Comparison of ENCODE assay signal across 31 cellular contexts in genomic region chr1:151476083-151476482, GRCh38. TPM values are rescaled to one million over a fixed set of nuclear protein-coding genes. Genes with fewer than 3 reads are reported as not detected.
DNase-seq lines count a peak whose midpoint lies in the region; ATAC-seq and TF ChIP-seq lines count a peak whose summit lies in the region.
"Had no signal": no experiment of that assay in that cellular context is flagged by ENCODE, and none has a peak within 500 bp of the region (broad histone marks: within the 10 kb centered on the region; RNA-seq: fewer than 3 reads in every experiment).

No MANE protein-coding gene starts in this region.

- POLR2A ChIA-PET in activated CD8-positive, alpha-beta T cell treated with anti-CD3 and anti-CD28 coated beads for 36 hours (lab: Charles Lee) = no interaction called here
- POLR2A ChIA-PET in activated CD8-positive, alpha-beta T cell treated with anti-CD3 and anti-CD28 coated beads, Interleukin-2, amount 10 ng/mL, durations not matched to agents 7 days and 5 days (lab: Charles Lee) = no interaction called here

- no peaks in the 10 kb centered on the region for H3K36me3 ChIP-seq in endodermal cell (ENCODE audit: control insufficient read depth, insufficient read depth, low read length)
- H3K36me3 ChIP-seq: gastroesophageal sphincter, HAP-1, Peyer's patch had no signal

- peaks cover under 1% of the 10 kb centered on the region for H3K9me3 ChIP-seq in endodermal cell (ENCODE audit: control insufficient read depth, low read length)
- H3K9me3 ChIP-seq: gastroesophageal sphincter, HAP-1, Peyer's patch, testis had no signal

- H3K27ac Mint-ChIP-seq in activated CD8-positive, alpha-beta T cell treated with anti-CD3 and anti-CD28 coated beads for 36 hours = no peak overlapping the region
- no peak overlapping the region for H3K27ac Mint-ChIP-seq in activated CD8-positive, alpha-beta T cell treated with anti-CD3 and anti-CD28 coated beads, Interleukin-2, amount 10 ng/mL, durations not matched to agents 7 days and 5 days
- H3K27ac Mint-ChIP-seq in endodermal cell = no peak overlapping the region
- H3K27ac Mint-ChIP-seq: activated CD4-positive, alpha-beta T cell treated with anti-CD3 and anti-CD28 coated beads for 36 hours; nephron had no signal

- no peaks in the 10 kb centered on the region for H3K36me3 Mint-ChIP-seq in activated CD8-positive, alpha-beta T cell treated with anti-CD3 and anti-CD28 coated beads for 36 hours (ENCODE audit: low read depth)
- peaks cover 5% of the 10 kb centered on the region for H3K36me3 Mint-ChIP-seq in activated CD8-positive, alpha-beta T cell treated with anti-CD3 and anti-CD28 coated beads, Interleukin-2, amount 10 ng/mL, durations not matched to agents 7 days and 5 days (ENCODE audit: low read depth)
- H3K36me3 Mint-ChIP-seq in endodermal cell (ENCODE audit: low read depth) = no peaks in the 10 kb centered on the region

- no peaks in the 10 kb centered on the region for H3K27me3 ChIP-seq in endodermal cell (ENCODE audit: control insufficient read depth, insufficient read depth, low read length, poor library complexity, severe bottlenecking)
- H3K27me3 ChIP-seq: gastroesophageal sphincter, Peyer's patch, testis had no signal

- H3K4me1 Mint-ChIP-seq in activated CD8-positive, alpha-beta T cell treated with anti-CD3 and anti-CD28 coated beads for 36 hours (ENCODE audit: low read depth) = peaks cover 19% of the 10 kb centered on the region
- peaks cover 14% of the 10 kb centered on the region for H3K4me1 Mint-ChIP-seq in activated CD8-positive, alpha-beta T cell treated with anti-CD3 and anti-CD28 coated beads, Interleukin-2, amount 10 ng/mL, durations not matched to agents 7 days and 5 days (ENCODE audit: low read depth)
- H3K4me1 Mint-ChIP-seq in endodermal cell = peaks cover 20% of the 10 kb centered on the region

- no peak for ATAC-seq in activated CD8-positive, alpha-beta T cell treated with anti-CD3 and anti-CD28 coated beads for 36 hours
- no peak for ATAC-seq in activated CD8-positive, alpha-beta T cell treated with anti-CD3 and anti-CD28 coated beads, Interleukin-2, amount 10 ng/mL, durations not matched to agents 7 days and 5 days
- ATAC-seq: gastroesophageal sphincter, left cardiac atrium had no signal

- no peak for TF ChIP-seq CTCF in activated CD8-positive, alpha-beta T cell treated with anti-CD3 and anti-CD28 coated beads for 36 hours (IDR thresholded peaks at IDR 0.05)
- TF ChIP-seq CTCF in endodermal cell (conservative IDR thresholded peaks at IDR 0.05) = no peak
- no peak for TF ChIP-seq CTCF in retinal pigment epithelial cell (conservative IDR thresholded peaks at IDR 0.05; ENCODE audit: low read depth, low read length)

- no peaks in the 10 kb centered on the region for H3K9me3 Mint-ChIP-seq in activated CD8-positive, alpha-beta T cell treated with anti-CD3 and anti-CD28 coated beads for 36 hours
- H3K9me3 Mint-ChIP-seq in activated CD8-positive, alpha-beta T cell treated with anti-CD3 and anti-CD28 coated beads, Interleukin-2, amount 10 ng/mL, durations not matched to agents 7 days and 5 days (ENCODE audit: insufficient read depth) = no peaks in the 10 kb centered on the region
- H3K9me3 Mint-ChIP-seq in endodermal cell = no peaks in the 10 kb centered on the region
- H3K9me3 Mint-ChIP-seq: activated naive CD4-positive, alpha-beta T cell treated with anti-CD3 and anti-CD28 coated beads, Interleukin-2, amount 50 U/mL, for 72 hours had no signal

- no peak overlapping the region for H3K4me3 Mint-ChIP-seq in activated CD8-positive, alpha-beta T cell treated with anti-CD3 and anti-CD28 coated beads for 36 hours
- no peak overlapping the region for H3K4me3 Mint-ChIP-seq in activated CD8-positive, alpha-beta T cell treated with anti-CD3 and anti-CD28 coated beads, Interleukin-2, amount 10 ng/mL, durations not matched to agents 7 days and 5 days
- no peak overlapping the region for H3K4me3 Mint-ChIP-seq in endodermal cell
- H3K4me3 Mint-ChIP-seq: activated CD4-positive, alpha-beta T cell treated with anti-CD3 and anti-CD28 coated beads for 36 hours; nephron had no signal

- H3K27ac ChIP-seq in endodermal cell (ENCODE audit: low read depth, low read length) = no peak overlapping the region
- H3K27ac ChIP-seq: 22Rv1, C4-2B, dorsolateral prefrontal cortex, gastroesophageal sphincter, Peyer's patch, testis, VCaP had no signal

- no peaks in the 10 kb centered on the region for H3K4me1 ChIP-seq in endodermal cell (ENCODE audit: control insufficient read depth, insufficient read depth, low read length)
- H3K4me1 ChIP-seq: HAP-1, Peyer's patch had no signal

- 84 to 90% methylated on average over 4 to 6 of the region's 6 CpGs for WGBS in endodermal cell (ENCODE audit: insufficient coverage in 1 of 2, insufficient read length in 1 of 2), 2 experiments

- intact Hi-C loops in activated CD8-positive, alpha-beta T cell treated with anti-CD3 and anti-CD28 coated beads for 36 hours (cut with micrococcal nuclease) = no loop called here

- peak; percentile 20 for DNase-seq in activated CD8-positive, alpha-beta T cell treated with anti-CD3 and anti-CD28 coated beads for 36 hours
- DNase-seq in activated CD8-positive, alpha-beta T cell treated with anti-CD3 and anti-CD28 coated beads, Interleukin-2, amount 10 ng/mL, durations not matched to agents 7 days and 5 days = no peak
- DNase-seq in M059J (ENCODE audit: low read depth) (peak; percentile 70), endodermal cell (peak; percentile 50), retinal pigment epithelial cell (ENCODE audit: low read depth) (peak; percentile 74)
- no peak for DNase-seq in stimulated activated CD4-positive, alpha-beta T cell treated with anti-CD3 and anti-CD28 coated beads, Interleukin-4, amount 100 ng/mL, for 24 hours
- DNase-seq in stimulated activated CD4-positive, alpha-beta T cell treated with anti-CD3 and anti-CD28 coated beads, Interleukin-4, amount 100 ng/mL, for 4 hours = no peak
- DNase-seq in activated naive CD4-positive, alpha-beta T cell (lab: John Stamatoyannopoulos, UW) = no peak
- DNase-seq: activated CD4-positive, alpha-beta T cell treated with anti-CD3 and anti-CD28 coated beads for 36 hours; amygdala; DMS79 treated with DMSO at 0.1 percent for 48 hours; dorsolateral prefrontal cortex; left cardiac atrium; NCI-H1417 treated with DMSO at 0.1 percent for 48 hours; NCI-H2081; NCI-H226; NCI-H69; Peyer's patch; SIG-M5; small intestine; stimulated activated naive CD4-positive, alpha-beta T cell treated with Interleukin-2 at 50 U/mL for 16 hours; T1000; testis had no signal

- H3K9ac ChIP-seq in endodermal cell (ENCODE audit: extremely low read depth, low read length, poor library complexity, severe bottlenecking) = no peak overlapping the region

- H3K4me3 ChIP-seq in endodermal cell (ENCODE audit: low read length) (no peak overlapping the region), retinal pigment epithelial cell (ENCODE audit: low read length) (no peak overlapping the region)
- H3K4me3 ChIP-seq: dorsolateral prefrontal cortex, gastroesophageal sphincter, GM12878, HAP-1, Peyer's patch, testis had no signal

- CTCF ChIA-PET in activated CD8-positive, alpha-beta T cell treated with anti-CD3 and anti-CD28 coated beads for 36 hours (lab: Charles Lee) = interaction anchor here (1.8 kb wide), 2 partner anchors 32 to 35 kb away, joined by 6 to 8 read pairs; partner anchors contain the start of gene CGN
- CTCF ChIA-PET in activated CD8-positive, alpha-beta T cell treated with anti-CD3 and anti-CD28 coated beads, Interleukin-2, amount 10 ng/mL, durations not matched to agents 7 days and 5 days (lab: Charles Lee) = interaction anchor here (1.3 to 1.8 kb wide), 3 partner anchors 11 to 525 kb away, joined by 3 to 5 read pairs (median 4); no protein-coding TSS in a partner anchor

- peaks cover 3% of the 10 kb centered on the region for H3K27me3 Mint-ChIP-seq in activated CD8-positive, alpha-beta T cell treated with anti-CD3 and anti-CD28 coated beads for 36 hours
- H3K27me3 Mint-ChIP-seq in activated CD8-positive, alpha-beta T cell treated with anti-CD3 and anti-CD28 coated beads, Interleukin-2, amount 10 ng/mL, durations not matched to agents 7 days and 5 days (ENCODE audit: low read depth) = peaks cover 7% of the 10 kb centered on the region
- H3K27me3 Mint-ChIP-seq in endodermal cell (ENCODE audit: insufficient read depth) = peaks cover 3% of the 10 kb centered on the region

RNA-seq across cellular contexts. Expression of gene POGZ, which starts 16.8 kb away (rescaled TPM):
- total RNA-seq in activated CD8-positive, alpha-beta T cell treated with anti-CD3 and anti-CD28 coated beads for 36 hours = 10 to 100 TPM; 69.0 to 70.6 TPM
- total RNA-seq in activated CD8-positive, alpha-beta T cell treated with anti-CD3 and anti-CD28 coated beads, Interleukin-2, amount 10 ng/mL, durations not matched to agents 7 days and 5 days = 10 to 100 TPM; 67.7 to 68.5 TPM
- 14.2 and 21.6 TPM in 2 replicates for total RNA-seq in M059J (2014; rRNA removed; shearing (Covaris generic))
- total RNA-seq in endodermal cell = 100 to 1,000 TPM; 138 to 165 TPM
- 81.3 TPM for polyA plus RNA-seq in endodermal cell (2013, experiment 1 of 2)
- 75.7 TPM for polyA plus RNA-seq in endodermal cell (2013, experiment 2 of 2)

RNA-seq across cellular contexts. Expression of gene CGN, which starts 35.1 kb away (rescaled TPM):
- 1 to 10 TPM; 1.7 to 1.9 TPM for total RNA-seq in activated CD8-positive, alpha-beta T cell treated with anti-CD3 and anti-CD28 coated beads for 36 hours
- total RNA-seq in activated CD8-positive, alpha-beta T cell treated with anti-CD3 and anti-CD28 coated beads, Interleukin-2, amount 10 ng/mL, durations not matched to agents 7 days and 5 days = under 1 TPM; 0.34 to 0.82 TPM
- 0.52 and 1.5 TPM in 2 replicates for total RNA-seq in M059J (2014; rRNA removed; shearing (Covaris generic))
- 10 to 100 TPM; 39.7 to 39.9 TPM for total RNA-seq in endodermal cell
- polyA plus RNA-seq in endodermal cell (2013, experiment 1 of 2) = 14.2 TPM
- polyA plus RNA-seq in endodermal cell (2013, experiment 2 of 2) = 10.8 TPM

Comparison
In these comparisons a context has a peak if more than half of its experiments do, and no peak if none do; other contexts are left out.
1. DNase-seq: peak in activated CD8-positive, alpha-beta T cell treated with anti-CD3 and anti-CD28 coated beads for 36 hours (single experiment), M059J (single experiment), endodermal cell (single experiment) and retinal pigment epithelial cell (single experiment); none in activated CD8-positive, alpha-beta T cell treated with anti-CD3 and anti-CD28 coated beads, Interleukin-2, amount 10 ng/mL, durations not matched to agents 7 days and 5 days (single experiment), stimulated activated CD4-positive, alpha-beta T cell treated with anti-CD3 and anti-CD28 coated beads, Interleukin-4, amount 100 ng/mL, for 24 hours (single experiment), stimulated activated CD4-positive, alpha-beta T cell treated with anti-CD3 and anti-CD28 coated beads, Interleukin-4, amount 100 ng/mL, for 4 hours (0 of 2) and activated naive CD4-positive, alpha-beta T cell (0 of 4).
2. RNA of gene CGN, which starts 35.1 kb away (total RNA-seq): 39.7 to 39.9 TPM in endodermal cell; 1.7 to 1.9 TPM in activated CD8-positive, alpha-beta T cell treated with anti-CD3 and anti-CD28 coated beads for 36 hours, 0.52 to 1.5 TPM in M059J and 0.34 to 0.82 TPM in activated CD8-positive, alpha-beta T cell treated with anti-CD3 and anti-CD28 coated beads, Interleukin-2, amount 10 ng/mL, durations not matched to agents 7 days and 5 days; every median in the first group is over 10 times any median in the second.